Comparison of ENCODE assay signal across 1 cellular context in the genomic region with DNA sequence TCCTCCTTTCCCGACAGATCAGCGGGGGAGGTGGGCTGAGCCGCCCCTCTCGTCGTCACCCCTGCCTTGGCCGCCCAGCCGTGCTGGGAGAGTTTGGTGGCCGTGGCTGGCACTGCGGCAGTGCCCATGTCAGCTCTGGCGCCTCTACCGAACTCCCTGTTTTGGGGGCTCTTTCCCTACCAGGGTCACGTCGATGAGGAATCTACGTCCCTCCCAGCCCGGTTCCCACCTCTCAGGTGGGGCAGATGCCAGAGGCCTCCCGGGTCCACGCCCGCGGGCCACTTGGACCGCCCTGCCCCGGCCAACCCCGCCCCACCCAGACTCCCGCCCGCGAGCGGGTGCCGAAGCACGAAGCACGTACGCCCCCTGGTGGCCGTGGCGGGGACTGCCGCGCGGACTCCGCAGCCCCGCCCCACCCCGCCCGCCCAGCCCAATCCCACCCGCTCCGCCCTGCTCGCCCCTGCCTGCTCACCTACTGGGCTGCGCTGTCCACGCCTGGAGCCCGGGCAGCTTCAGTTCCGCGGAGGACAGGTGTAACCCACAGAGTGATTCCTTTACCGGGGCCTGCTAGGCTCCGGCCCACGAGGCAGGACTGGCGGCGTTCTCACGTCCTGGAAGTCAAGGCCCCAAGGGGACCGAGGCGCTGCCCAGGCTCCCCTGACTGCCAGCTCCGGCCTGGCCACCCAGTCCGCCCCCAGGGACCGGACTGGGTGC.
TF ChIP-seq lines count a peak whose summit lies in the region.

No MANE protein-coding gene starts in this region.

TF ChIP-seq in HEK293, 187 proteins besides CTCF, POLR2A, EP300 and RAD21 (continued from another document):
- TF ChIP-seq, protein P1, sequence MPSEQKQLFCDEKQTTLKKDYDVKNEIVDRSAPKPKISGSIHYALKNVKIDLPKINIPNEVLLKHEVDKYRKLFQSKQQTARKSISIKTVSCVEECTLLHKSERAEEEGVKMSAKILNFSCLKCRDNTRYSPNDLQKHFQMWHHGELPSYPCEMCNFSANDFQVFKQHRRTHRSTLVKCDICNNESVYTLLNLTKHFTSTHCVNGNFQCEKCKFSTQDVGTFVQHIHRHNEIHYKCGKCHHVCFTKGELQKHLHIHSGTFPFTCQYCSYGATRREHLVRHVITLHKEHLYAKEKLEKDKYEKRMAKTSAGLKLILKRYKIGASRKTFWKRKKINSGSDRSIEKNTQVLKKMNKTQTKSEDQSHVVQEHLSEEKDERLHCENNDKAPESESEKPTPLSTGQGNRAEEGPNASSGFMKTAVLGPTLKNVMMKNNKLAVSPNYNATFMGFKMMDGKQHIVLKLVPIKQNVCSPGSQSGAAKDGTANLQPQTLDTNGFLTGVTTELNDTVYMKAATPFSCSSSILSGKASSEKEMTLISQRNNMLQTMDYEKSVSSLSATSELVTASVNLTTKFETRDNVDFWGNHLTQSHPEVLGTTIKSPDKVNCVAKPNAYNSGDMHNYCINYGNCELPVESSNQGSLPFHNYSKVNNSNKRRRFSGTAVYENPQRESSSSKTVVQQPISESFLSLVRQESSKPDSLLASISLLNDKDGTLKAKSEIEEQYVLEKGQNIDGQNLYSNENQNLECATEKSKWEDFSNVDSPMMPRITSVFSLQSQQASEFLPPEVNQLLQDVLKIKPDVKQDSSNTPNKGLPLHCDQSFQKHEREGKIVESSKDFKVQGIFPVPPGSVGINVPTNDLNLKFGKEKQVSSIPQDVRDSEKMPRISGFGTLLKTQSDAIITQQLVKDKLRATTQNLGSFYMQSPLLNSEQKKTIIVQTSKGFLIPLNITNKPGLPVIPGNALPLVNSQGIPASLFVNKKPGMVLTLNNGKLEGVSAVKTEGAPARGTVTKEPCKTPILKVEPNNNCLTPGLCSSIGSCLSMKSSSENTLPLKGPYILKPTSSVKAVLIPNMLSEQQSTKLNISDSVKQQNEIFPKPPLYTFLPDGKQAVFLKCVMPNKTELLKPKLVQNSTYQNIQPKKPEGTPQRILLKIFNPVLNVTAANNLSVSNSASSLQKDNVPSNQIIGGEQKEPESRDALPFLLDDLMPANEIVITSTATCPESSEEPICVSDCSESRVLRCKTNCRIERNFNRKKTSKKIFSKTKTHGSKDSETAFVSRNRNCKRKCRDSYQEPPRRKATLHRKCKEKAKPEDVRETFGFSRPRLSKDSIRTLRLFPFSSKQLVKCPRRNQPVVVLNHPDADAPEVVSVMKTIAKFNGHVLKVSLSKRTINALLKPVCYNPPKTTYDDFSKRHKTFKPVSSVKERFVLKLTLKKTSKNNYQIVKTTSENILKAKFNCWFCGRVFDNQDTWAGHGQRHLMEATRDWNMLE (tag by site-specific recombination; conservative IDR thresholded peaks at IDR 0.05; ENCODE audit: low read depth) = peak; percentile 16; the same call in 1 of the 2 replicates
- TF ChIP-seq FEZF1 (tag by site-specific recombination; IDR thresholded peaks at IDR 0.05) (peak; percentile 4; the same call in 1 of the 2 replicates), ZNF777 (tag by site-specific recombination; IDR thresholded peaks at IDR 0.05; ENCODE audit: borderline replicate concordance) (peak; percentile 98), MYNN (tag by site-specific recombination; IDR thresholded peaks at IDR 0.05; ENCODE audit: borderline replicate concordance) (0 out of 2 replicates have a peak, but pooled peaks have one; percentile 35)
TF ChIP-seq in HEK293: peak in this region for 55.
